23 cellular contexts compared by ENCODE assay signal in the genomic region with DNA sequence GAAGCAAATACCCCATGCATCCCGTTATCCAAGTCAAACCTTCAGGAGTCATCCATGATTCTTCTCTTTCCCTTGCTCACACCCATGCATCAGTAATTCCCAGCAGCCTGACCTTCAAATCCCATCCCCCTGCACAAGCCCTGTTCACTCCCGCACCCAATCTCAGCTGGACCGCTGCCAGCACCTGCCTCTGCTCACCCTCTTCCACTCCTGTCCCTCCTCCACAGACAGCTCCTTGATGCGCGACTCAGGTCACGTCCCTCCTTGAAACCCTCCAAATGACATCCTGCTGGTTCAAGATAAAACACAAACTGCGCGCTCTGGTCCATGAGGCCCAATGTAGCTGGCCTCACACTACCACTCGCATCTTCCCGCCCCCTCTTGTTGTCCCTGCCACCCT. TPM values are rescaled to one million over a fixed set of nuclear protein-coding genes. Genes with fewer than 3 reads are reported as not detected.
"Had no signal": no experiment of that assay in that cellular context is flagged by ENCODE, and none has a peak within 500 bp of the region (broad histone marks: within the 10 kb centered on the region; RNA-seq: fewer than 3 reads in every experiment).

No MANE protein-coding gene starts in this region.

- H3K27me3 ChIP-seq: breast epithelium, heart left ventricle, sigmoid colon, testis had no signal

- H3K9me3 ChIP-seq: breast epithelium, heart left ventricle, lower lobe of right lung, sigmoid colon, testis had no signal

- H3K9me3 Mint-ChIP-seq: activated CD4-positive, alpha-beta memory T cell treated with anti-CD3 and anti-CD28 coated beads for 36 hours; activated naive CD8-positive, alpha-beta T cell treated with anti-CD3 and anti-CD28 coated beads for 36 hours; endodermal cell; naive B cell; neural crest cell; stimulated activated naive B cell treated with anti-CD40 and anti-IgM and Interleukin-4, amounts not matched to agents 10 μg/mL and 1 μg/mL and 100 μg/mL, for 72 hours; type B pancreatic cell had no signal

- H3K36me3 Mint-ChIP-seq: type B pancreatic cell had no signal

- H3K27ac Mint-ChIP-seq: activated CD4-positive, alpha-beta memory T cell treated with anti-CD3 and anti-CD28 coated beads for 36 hours; activated naive CD8-positive, alpha-beta T cell treated with anti-CD3 and anti-CD28 coated beads for 36 hours; endodermal cell; progenitor cell of endocrine pancreas; stimulated activated naive B cell treated with anti-CD40 and anti-IgM and Interleukin-4, amounts not matched to agents 10 μg/mL and 1 μg/mL and 100 μg/mL, for 72 hours; type B pancreatic cell had no signal

- H3K4me3 Mint-ChIP-seq: activated CD4-positive, alpha-beta memory T cell treated with anti-CD3 and anti-CD28 coated beads for 36 hours; activated naive CD8-positive, alpha-beta T cell treated with anti-CD3 and anti-CD28 coated beads for 36 hours; endodermal cell; naive B cell; neural crest cell; stimulated activated naive B cell treated with anti-CD40 and anti-IgM and Interleukin-4, amounts not matched to agents 10 μg/mL and 1 μg/mL and 100 μg/mL, for 72 hours; type B pancreatic cell had no signal

- H3K36me3 ChIP-seq: breast epithelium, lower lobe of right lung, sigmoid colon had no signal

- H3K4me1 ChIP-seq: breast epithelium had no signal

- H3K4me3 ChIP-seq: breast epithelium, coronary artery, heart left ventricle, lower lobe of right lung, sigmoid colon, smooth muscle cell, testis had no signal

- H3K27me3 Mint-ChIP-seq: activated CD4-positive, alpha-beta memory T cell treated with anti-CD3 and anti-CD28 coated beads for 36 hours; activated naive CD8-positive, alpha-beta T cell treated with anti-CD3 and anti-CD28 coated beads for 36 hours; naive B cell; stimulated activated naive B cell treated with anti-CD40 and anti-IgM and Interleukin-4, amounts not matched to agents 10 μg/mL and 1 μg/mL and 100 μg/mL, for 72 hours had no signal

- DNase-seq: activated CD4-positive, alpha-beta memory T cell treated with anti-CD3 and anti-CD28 coated beads for 36 hours; activated CD4-positive, alpha-beta T cell treated with anti-CD3 and anti-CD28 coated beads for 48 hours; activated naive CD4-positive, alpha-beta T cell treated with Interleukin-2 at 50 U/mL for 16 hours; activated naive CD8-positive, alpha-beta T cell treated with anti-CD3 and anti-CD28 coated beads for 36 hours; activated T-cell treated with anti-CD3 and anti-CD28 coated beads, Interleukin-2, amount 50 U/mL, for 48 hours; cerebellar nuclear complex; endodermal cell; heart left ventricle; lower lobe of right lung; naive B cell; retina; sigmoid colon; stimulated activated CD4-positive, alpha-beta T cell treated with anti-CD3 and anti-CD28 coated beads, Interleukin-2, amount 100 ng/mL, for 48 hours; stimulated activated CD8-positive, alpha-beta memory T cell treated with anti-CD3 and anti-CD28 coated beads, Interleukin-4, amount 100 ng/mL, for 48 hours; stimulated activated naive B cell treated with anti-CD40 and anti-IgM and Interleukin-4, amounts not matched to agents 10 μg/mL and 1 μg/mL and 100 μg/mL, for 72 hours; testis had no signal

- H3K27ac ChIP-seq: lower lobe of right lung, sigmoid colon, testis had no signal

- ATAC-seq: heart left ventricle; lower lobe of right lung; stimulated activated naive B cell treated with anti-CD40 and anti-IgM and Interleukin-4, amounts not matched to agents 10 μg/mL and 1 μg/mL and 100 μg/mL, for 72 hours had no signal

RNA-seq across cellular contexts. Expression of a gene that starts 48.4 kb away (rescaled TPM):
- total RNA-seq: osteocyte, smooth muscle cell had no signal
